Comparison of ENCODE assay signal across 9 cellular contexts in the genomic region with DNA sequence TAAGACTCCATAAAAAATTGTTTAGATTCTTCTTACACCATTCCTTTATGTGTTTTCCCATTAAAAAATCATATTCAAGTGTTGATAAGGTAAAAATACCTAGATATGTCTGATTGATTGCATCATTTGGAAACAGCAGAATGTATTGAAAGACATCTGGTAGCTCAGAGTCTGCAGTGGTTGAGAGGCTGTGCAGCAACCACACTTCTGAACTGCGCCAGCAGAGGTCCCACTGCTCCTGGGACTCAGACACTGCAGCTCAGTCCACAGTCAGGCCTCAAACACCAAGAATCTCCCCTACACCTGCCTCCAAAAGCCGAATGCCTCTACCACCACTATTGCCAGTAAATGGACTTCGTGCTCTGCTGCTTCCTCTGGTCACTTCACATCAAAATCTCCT.
DNase-seq lines count a peak whose midpoint lies in the region; ATAC-seq and TF ChIP-seq lines count a peak whose summit lies in the region.
"Had no signal": no experiment of that assay in that cellular context is flagged by ENCODE, and none has a peak within 500 bp of the region (broad histone marks: within the 10 kb centered on the region; RNA-seq: fewer than 3 reads in every experiment).

No MANE protein-coding gene starts in this region.

- no peak overlapping the region for H2AFZ ChIP-seq in neuronal stem cell (ENCODE audit: low read length)

- no peak overlapping the region for H4K91ac ChIP-seq in neuronal stem cell (ENCODE audit: low read depth, low read length, poor library complexity)

- intact Hi-C loops in activated CD8-positive, alpha-beta T cell treated with anti-CD3 and anti-CD28 coated beads for 36 hours (cut with micrococcal nuclease), result loop anchor here (2.0 kb wide), 1 partner anchor 92 kb away; no protein-coding TSS in a partner anchor

- H3K4me3 ChIP-seq in CD8-positive, alpha-beta memory T cell (ENCODE audit: low read length), result no peak overlapping the region
- H3K4me3 ChIP-seq in neuronal stem cell (ENCODE audit: low read length in 2 of 2), result no peak overlapping the region
- H3K4me3 ChIP-seq: skin epidermis had no signal

- no peak overlapping the region for H3K27ac ChIP-seq in CD8-positive, alpha-beta memory T cell (ENCODE audit: low read depth, low read length)
- no peak overlapping the region for H3K27ac ChIP-seq in neuronal stem cell (replicated peaks; ENCODE audit: low read length)
- H3K27ac ChIP-seq: skin epidermis had no signal

- no peak overlapping the region for H2BK15ac ChIP-seq in neuronal stem cell (ENCODE audit: low read length)

- CTCF ChIA-PET in CD8-positive, alpha-beta memory T cell (lab: Charles Lee), result interaction anchor here (0.6 to 6.8 kb wide), 11 partner anchors 19 to 98 kb away, joined by 3 to 103 read pairs (median 3); no protein-coding TSS in a partner anchor
- CTCF ChIA-PET in activated CD8-positive, alpha-beta T cell treated with anti-CD3 and anti-CD28 coated beads for 36 hours (lab: Charles Lee), result interaction anchor here (0.6 to 5.8 kb wide), 12 partner anchors 12 to 109 kb away, joined by 3 to 121 read pairs (median 3); no protein-coding TSS in a partner anchor

- no peaks in the 10 kb centered on the region for H3K9me3 ChIP-seq in CD8-positive, alpha-beta memory T cell (ENCODE audit: low read length)
- no peaks in the 10 kb centered on the region for H3K9me3 ChIP-seq in neuronal stem cell (replicated peaks in 1 of 2; ENCODE audit: control insufficient read depth in 2 of 2, insufficient read depth in 1 of 2, low read depth in 1 of 2, low read length in 2 of 2)

- H3K4ac ChIP-seq in neuronal stem cell (ENCODE audit: low read length), result no peak overlapping the region

- peak; percentile 55 for TF ChIP-seq CTCF in activated CD8-positive, alpha-beta T cell treated with anti-CD3 and anti-CD28 coated beads for 36 hours (IDR thresholded peaks at IDR 0.05)

- H3K14ac ChIP-seq in neuronal stem cell (ENCODE audit: low read length), result no peak overlapping the region

- peaks cover 6 to 8% of the 10 kb centered on the region in 2 donors for H3K27me3 Mint-ChIP-seq in CD8-positive, alpha-beta memory T cell
- no peaks in the 10 kb centered on the region for H3K27me3 Mint-ChIP-seq in activated CD8-positive, alpha-beta T cell treated with anti-CD3 and anti-CD28 coated beads for 36 hours

- H3K9ac ChIP-seq in neuronal stem cell (ENCODE audit: low read depth, low read length, poor library complexity), result no peak overlapping the region

- H2AK5ac ChIP-seq in neuronal stem cell (ENCODE audit: low read depth, low read length), result no peak overlapping the region

- no peak overlapping the region for H3K4me3 Mint-ChIP-seq in CD8-positive, alpha-beta memory T cell
- H3K4me3 Mint-ChIP-seq in activated CD8-positive, alpha-beta T cell treated with anti-CD3 and anti-CD28 coated beads for 36 hours, result no peak overlapping the region

- H4K8ac ChIP-seq in neuronal stem cell (ENCODE audit: low read depth, low read length), result no peak overlapping the region

- H2BK12ac ChIP-seq in neuronal stem cell (ENCODE audit: low read length), result no peak overlapping the region

- no peak overlapping the region for H3K4me2 ChIP-seq in neuronal stem cell (ENCODE audit: insufficient read depth, low read length, poor library complexity, severe bottlenecking)

- POLR2A ChIA-PET in CD8-positive, alpha-beta memory T cell (lab: Charles Lee), result no interaction called here
- POLR2A ChIA-PET in activated CD8-positive, alpha-beta T cell treated with anti-CD3 and anti-CD28 coated beads for 36 hours (lab: Charles Lee), result no interaction called here

- no peaks in the 10 kb centered on the region for H3K36me3 ChIP-seq in CD8-positive, alpha-beta memory T cell (ENCODE audit: insufficient read depth, low read length)
- no peaks in the 10 kb centered on the region for H3K36me3 ChIP-seq in neuronal stem cell (replicated peaks in 1 of 2; ENCODE audit: control insufficient read depth in 2 of 2, insufficient read depth in 2 of 2, low read length in 2 of 2)

- H3K4me1 ChIP-seq in CD8-positive, alpha-beta memory T cell (ENCODE audit: insufficient read depth, low read length), result peaks cover 6% of the 10 kb centered on the region
- peaks cover 0 to 5% of the 10 kb centered on the region in 2 donors for H3K4me1 ChIP-seq in neuronal stem cell (ENCODE audit: control insufficient read depth in 2 of 2, insufficient read depth in 1 of 2, low read depth in 1 of 2, low read length in 2 of 2)

- H3K23ac ChIP-seq in neuronal stem cell (ENCODE audit: low read depth, low read length, poor library complexity), result no peak overlapping the region

- no peak overlapping the region for H3K18ac ChIP-seq in neuronal stem cell (ENCODE audit: low read length)

- H3K4me1 Mint-ChIP-seq in CD8-positive, alpha-beta memory T cell, result peaks cover 15 to 28% (median 24%) of the 10 kb centered on the region in 3 donors
- peaks cover 22% of the 10 kb centered on the region for H3K4me1 Mint-ChIP-seq in activated CD8-positive, alpha-beta T cell treated with anti-CD3 and anti-CD28 coated beads for 36 hours (ENCODE audit: low read depth)

- no CpG with 5 or more reads among the region's 3 CpGs for whole genome bisulfite sequencing in neuronal stem cell (ENCODE audit: extremely low coverage in 2 of 2, insufficient read length in 2 of 2, insufficient replicate concordance in 1 of 2), 2 donors

- no peaks in the 10 kb centered on the region for H3K36me3 Mint-ChIP-seq in CD8-positive, alpha-beta memory T cell
- H3K36me3 Mint-ChIP-seq in activated CD8-positive, alpha-beta T cell treated with anti-CD3 and anti-CD28 coated beads for 36 hours (ENCODE audit: low read depth), result no peaks in the 10 kb centered on the region

- ATAC-seq in GM19468 (IDR thresholded peaks at IDR 0.05; ENCODE audit: extremely low read depth, unreplicated experiment) (peak; percentile 66), HG02840 (IDR thresholded peaks at IDR 0.05; ENCODE audit: low FRiP score, unreplicated experiment) (no peak), GM19455 (IDR thresholded peaks at IDR 0.05; ENCODE audit: unreplicated experiment) (no peak)
- ATAC-seq in activated CD8-positive, alpha-beta T cell treated with anti-CD3 and anti-CD28 coated beads for 36 hours, result peak; percentile 80

- no peaks in the 10 kb centered on the region for H3K9me3 Mint-ChIP-seq in CD8-positive, alpha-beta memory T cell
- no peaks in the 10 kb centered on the region for H3K9me3 Mint-ChIP-seq in activated CD8-positive, alpha-beta T cell treated with anti-CD3 and anti-CD28 coated beads for 36 hours

- no peak for TF ChIP-seq POLR2A in erythroblast (IDR thresholded peaks at IDR 0.05; ENCODE audit: low read length)

- peak; percentile 17 to 61 (median 49) for DNase-seq in CD8-positive, alpha-beta memory T cell
- DNase-seq in LHCN-M2 (ENCODE audit: low read depth), result peak; percentile 28
- DNase-seq in activated CD8-positive, alpha-beta T cell treated with anti-CD3 and anti-CD28 coated beads for 36 hours, result peak; percentile 69
- peak; percentile 14 to 33 for DNase-seq in erythroblast (lab: John Stamatoyannopoulos, UW)
- DNase-seq in neuronal stem cell (ENCODE audit: low spot score), result peak; percentile 5

- peak overlapping the region in 1 of 8 donors; percentile 48 for H3K27ac Mint-ChIP-seq in CD8-positive, alpha-beta memory T cell
- H3K27ac Mint-ChIP-seq in activated CD8-positive, alpha-beta T cell treated with anti-CD3 and anti-CD28 coated beads for 36 hours, result no peak overlapping the region

- no peak overlapping the region for H2BK120ac ChIP-seq in neuronal stem cell (ENCODE audit: low read depth, low read length)

- H2BK5ac ChIP-seq in neuronal stem cell (ENCODE audit: low read length), result no peak overlapping the region

- no peaks in the 10 kb centered on the region for H3K27me3 ChIP-seq in CD8-positive, alpha-beta memory T cell (ENCODE audit: insufficient read depth, low read length, poor library complexity, severe bottlenecking)
- H3K27me3 ChIP-seq in neuronal stem cell (ENCODE audit: control insufficient read depth in 3 of 3, insufficient read depth in 3 of 3, low read depth in 1 of 3, low read length in 3 of 3), result no peaks in the 10 kb centered on the region

- H3K79me1 ChIP-seq in neuronal stem cell (ENCODE audit: low read depth, low read length), result no peaks in the 10 kb centered on the region

Comparison
In these comparisons a context has a peak if more than half of its experiments do, and no peak if none do; other contexts are left out.
1. DNase-seq: peak in every context shown above with its lines; median percentile 69 in activated CD8-positive, alpha-beta T cell treated with anti-CD3 and anti-CD28 coated beads for 36 hours; 49 in CD8-positive, alpha-beta memory T cell; 28 in LHCN-M2; 24 in erythroblast; 5 in neuronal stem cell.
2. ATAC-seq: peak in GM19468 (single experiment) and activated CD8-positive, alpha-beta T cell treated with anti-CD3 and anti-CD28 coated beads for 36 hours (single experiment); none in HG02840 (single experiment) and GM19455 (single experiment).